In the genomic region with DNA sequence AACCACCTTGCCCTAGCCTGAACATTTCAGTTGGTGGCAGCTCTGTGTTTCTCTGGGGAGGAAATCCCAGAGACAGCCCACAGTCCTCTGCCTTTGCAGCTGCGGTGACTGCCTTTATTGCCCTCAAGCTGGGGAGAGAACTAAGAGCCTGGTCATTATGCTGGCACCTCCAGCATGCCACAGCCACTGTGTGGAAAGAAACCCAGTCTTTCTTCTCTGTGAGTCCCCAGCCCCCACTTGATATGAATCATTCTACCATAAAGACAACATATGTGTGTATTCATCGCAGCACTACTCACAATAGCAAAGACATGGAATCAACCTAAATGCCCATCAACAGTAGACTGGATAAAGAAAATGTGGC, we compare ENCODE assay signal across 36 cellular contexts.
"Had no signal": no experiment of that assay in that cellular context is flagged by ENCODE, and none has a peak within 500 bp of the region (broad histone marks: within the 10 kb centered on the region; RNA-seq: fewer than 3 reads in every experiment).

No MANE protein-coding gene starts in this region.

- H3K27ac Mint-ChIP-seq: activated B cell treated with CpG ODN at 0.5 μM for 24 hours; activated CD4-positive, alpha-beta memory T cell treated with anti-CD3 and anti-CD28 coated beads for 36 hours; activated CD4-positive, alpha-beta T cell treated with anti-CD3 and anti-CD28 coated beads, Interleukin-2, amount 10 ng/mL, durations not matched to agents 24 days and 14 days; activated CD8-positive, alpha-beta memory T cell treated with anti-CD3 and anti-CD28 coated beads, Interleukin-2, amount 10 ng/mL, durations not matched to agents 7 days and 5 days; activated CD8-positive, alpha-beta T cell treated with anti-CD3 and anti-CD28 coated beads, Interleukin-2, amount 10 ng/mL, durations not matched to agents 7 days and 5 days; activated naive CD4-positive, alpha-beta T cell treated with anti-CD3 and anti-CD28 coated beads, Interleukin-2, amount 10 ng/mL, durations not matched to agents 7 days and 5 days; activated naive CD4-positive, alpha-beta T cell treated with anti-CD3 and anti-CD28 coated beads, Interleukin-2, amount 50 U/mL, for 24 hours; activated naive CD8-positive, alpha-beta T cell; activated naive CD8-positive, alpha-beta T cell treated with anti-CD3 and anti-CD28 coated beads, Interleukin-2, amount 10 ng/mL, durations not matched to agents 7 days and 5 days; activated naive CD8-positive, alpha-beta T cell treated with anti-CD3 and anti-CD28 coated beads, Interleukin-2, amount 50 U/mL, for 24 hours; activated T-cell treated with anti-CD3 and anti-CD28 coated beads, Interleukin-2, amount 50 U/mL, for 24 hours; activated T-helper 2 cell treated with anti-CD3 and anti-CD28 coated beads, Interferon-gamma antibody, Interleukin-2, Interleukin-4, amounts not matched to agents 10 μg/mL and 5 μg/mL and 100 μg/mL, durations not matched to agents 14 hours and 24 hours and 36 hours; brain; T-helper 1 cell treated with Interleukin-12 subunit alpha and Interleukin-12 subunit beta and Interleukin-4 antibody, amounts not matched to agents 30 μg/mL and 1 μg/mL, for 36 hours; T-helper 2 cell treated with Interferon-gamma antibody and Interleukin-4, amounts not matched to agents 5 μg/mL and 100 μg/mL, for 36 hours had no signal

- DNase-seq: activated B cell treated with CpG ODN at 0.5 μM for 24 hours; activated CD4-positive, alpha-beta memory T cell treated with anti-CD3 and anti-CD28 coated beads for 36 hours; activated CD4-positive, alpha-beta T cell treated with anti-CD3 and anti-CD28 coated beads for 4 hours; activated CD4-positive, alpha-beta T cell treated with anti-CD3 and anti-CD28 coated beads, Interleukin-2, amount 10 ng/mL, durations not matched to agents 24 days and 14 days; activated CD4-positive, alpha-beta T cell treated with anti-CD3 and anti-CD28 coated beads, Interleukin-2, amount 50 U/mL, for 1 hour; activated CD4-positive, alpha-beta T cell treated with anti-CD3 and anti-CD28 coated beads, Interleukin-2, amount 50 U/mL, for 4 hours; activated CD4-positive, CD25-positive, alpha-beta regulatory T cell treated with anti-CD3 and anti-CD28 coated beads, Interleukin-2, amount 50 U/mL, for 72 hours; activated CD8-positive, alpha-beta memory T cell treated with anti-CD3 and anti-CD28 coated beads for 24 hours; activated CD8-positive, alpha-beta memory T cell treated with anti-CD3 and anti-CD28 coated beads, Interleukin-2, amount 10 ng/mL, durations not matched to agents 7 days and 5 days; activated CD8-positive, alpha-beta memory T cell treated with anti-CD3 and anti-CD28 coated beads, Interleukin-2, amount 50 U/mL, for 48 hours; activated CD8-positive, alpha-beta T cell treated with anti-CD3 and anti-CD28 coated beads, Interleukin-2, amount 10 ng/mL, durations not matched to agents 7 days and 5 days; activated effector memory CD4-positive, alpha-beta T cell treated with Interleukin-2 at 50 U/mL for 16 hours; activated gamma-delta T cell; activated naive CD4-positive, alpha-beta T cell treated with anti-CD3 and anti-CD28 coated beads, Interleukin-2, amount 10 ng/mL, durations not matched to agents 7 days and 5 days; activated naive CD4-positive, alpha-beta T cell treated with Interleukin-2 at 50 U/mL for 16 hours; activated naive CD8-positive, alpha-beta T cell treated with anti-CD3 and anti-CD28 coated beads, Interleukin-2, amount 10 ng/mL, durations not matched to agents 7 days and 5 days; activated naive CD8-positive, alpha-beta T cell treated with anti-CD3 and anti-CD28 coated beads, Interleukin-2, amount 50 U/mL, for 24 hours; activated T-cell treated with anti-CD3 and anti-CD28 coated beads, Interleukin-2, amount 50 U/mL, for 24 hours; activated T-cell treated with anti-CD3 and anti-CD28 coated beads, Interleukin-2, amount 50 U/mL, for 48 hours; amygdala; anterior cingulate cortex; caudate nucleus; cerebellar nuclear complex; T-helper 1 cell; T-helper 2 cell; T-helper 9 cell had no signal

- H3K27ac ChIP-seq: ascending aorta, cardiac muscle cell, VCaP had no signal

- H3K9me3 ChIP-seq: ascending aorta had no signal

- H3K4me1 Mint-ChIP-seq: activated B cell treated with CpG ODN at 0.5 μM for 24 hours had no signal

- H3K27me3 ChIP-seq: ascending aorta, cardiac muscle cell had no signal

- H3K4me3 ChIP-seq: ascending aorta, cardiac muscle cell had no signal

- H3K4me3 Mint-ChIP-seq: activated B cell treated with CpG ODN at 0.5 μM for 24 hours; activated CD4-positive, alpha-beta memory T cell treated with anti-CD3 and anti-CD28 coated beads for 36 hours; activated CD4-positive, alpha-beta T cell treated with anti-CD3 and anti-CD28 coated beads, Interleukin-2, amount 10 ng/mL, durations not matched to agents 24 days and 14 days; activated CD8-positive, alpha-beta memory T cell treated with anti-CD3 and anti-CD28 coated beads, Interleukin-2, amount 10 ng/mL, durations not matched to agents 7 days and 5 days; activated CD8-positive, alpha-beta T cell treated with anti-CD3 and anti-CD28 coated beads, Interleukin-2, amount 10 ng/mL, durations not matched to agents 7 days and 5 days; activated naive CD4-positive, alpha-beta T cell treated with anti-CD3 and anti-CD28 coated beads, Interleukin-2, amount 10 ng/mL, durations not matched to agents 7 days and 5 days; activated naive CD4-positive, alpha-beta T cell treated with anti-CD3 and anti-CD28 coated beads, Interleukin-2, amount 50 U/mL, for 24 hours; activated naive CD8-positive, alpha-beta T cell; activated naive CD8-positive, alpha-beta T cell treated with anti-CD3 and anti-CD28 coated beads, Interleukin-2, amount 10 ng/mL, durations not matched to agents 7 days and 5 days; activated naive CD8-positive, alpha-beta T cell treated with anti-CD3 and anti-CD28 coated beads, Interleukin-2, amount 50 U/mL, for 24 hours; activated T-cell treated with anti-CD3 and anti-CD28 coated beads, Interleukin-2, amount 50 U/mL, for 24 hours; brain; central memory CD8-positive, alpha-beta T cell; T-helper 1 cell treated with Interleukin-12 subunit alpha and Interleukin-12 subunit beta and Interleukin-4 antibody, amounts not matched to agents 30 μg/mL and 1 μg/mL, for 36 hours; T-helper 2 cell treated with Interferon-gamma antibody and Interleukin-4, amounts not matched to agents 5 μg/mL and 100 μg/mL, for 36 hours had no signal

- H3K36me3 Mint-ChIP-seq: activated CD4-positive, alpha-beta memory T cell treated with anti-CD3 and anti-CD28 coated beads for 36 hours; activated CD8-positive, alpha-beta memory T cell treated with anti-CD3 and anti-CD28 coated beads, Interleukin-2, amount 10 ng/mL, durations not matched to agents 7 days and 5 days; activated naive CD4-positive, alpha-beta T cell treated with anti-CD3 and anti-CD28 coated beads, Interleukin-2, amount 10 ng/mL, durations not matched to agents 7 days and 5 days; activated naive CD4-positive, alpha-beta T cell treated with anti-CD3 and anti-CD28 coated beads, Interleukin-2, amount 50 U/mL, for 24 hours; activated naive CD8-positive, alpha-beta T cell; activated naive CD8-positive, alpha-beta T cell treated with anti-CD3 and anti-CD28 coated beads, Interleukin-2, amount 10 ng/mL, durations not matched to agents 7 days and 5 days; brain had no signal

- ATAC-seq: activated CD8-positive, alpha-beta memory T cell treated with anti-CD3 and anti-CD28 coated beads, Interleukin-2, amount 10 ng/mL, durations not matched to agents 7 days and 5 days; activated CD8-positive, alpha-beta T cell treated with anti-CD3 and anti-CD28 coated beads, Interleukin-2, amount 10 ng/mL, durations not matched to agents 7 days and 5 days had no signal

- H3K27me3 Mint-ChIP-seq: activated B cell treated with CpG ODN at 0.5 μM for 24 hours, brain had no signal

- H3K9me3 Mint-ChIP-seq: activated CD4-positive, alpha-beta memory T cell treated with anti-CD3 and anti-CD28 coated beads for 36 hours; activated CD4-positive, alpha-beta T cell treated with anti-CD3 and anti-CD28 coated beads, Interleukin-2, amount 10 ng/mL, durations not matched to agents 24 days and 14 days; activated naive CD4-positive, alpha-beta T cell treated with anti-CD3 and anti-CD28 coated beads, Interleukin-2, amount 10 ng/mL, durations not matched to agents 7 days and 5 days; activated naive CD4-positive, alpha-beta T cell treated with anti-CD3 and anti-CD28 coated beads, Interleukin-2, amount 50 U/mL, for 24 hours; activated naive CD8-positive, alpha-beta T cell treated with anti-CD3 and anti-CD28 coated beads, Interleukin-2, amount 10 ng/mL, durations not matched to agents 7 days and 5 days; activated naive CD8-positive, alpha-beta T cell treated with anti-CD3 and anti-CD28 coated beads, Interleukin-2, amount 50 U/mL, for 24 hours; activated T-cell treated with anti-CD3 and anti-CD28 coated beads, Interleukin-2, amount 50 U/mL, for 24 hours; activated T-helper 2 cell treated with anti-CD3 and anti-CD28 coated beads, Interferon-gamma antibody, Interleukin-2, Interleukin-4, amounts not matched to agents 10 μg/mL and 5 μg/mL and 100 μg/mL, durations not matched to agents 14 hours and 24 hours and 36 hours; central memory CD8-positive, alpha-beta T cell; T-helper 1 cell treated with Interleukin-12 subunit alpha and Interleukin-12 subunit beta and Interleukin-4 antibody, amounts not matched to agents 30 μg/mL and 1 μg/mL, for 36 hours; T-helper 2 cell treated with Interferon-gamma antibody and Interleukin-4, amounts not matched to agents 5 μg/mL and 100 μg/mL, for 36 hours had no signal

- H3K36me3 ChIP-seq: ascending aorta, cardiac muscle cell had no signal
